ENCODE assay signal across 8 cellular contexts in the genomic region with DNA sequence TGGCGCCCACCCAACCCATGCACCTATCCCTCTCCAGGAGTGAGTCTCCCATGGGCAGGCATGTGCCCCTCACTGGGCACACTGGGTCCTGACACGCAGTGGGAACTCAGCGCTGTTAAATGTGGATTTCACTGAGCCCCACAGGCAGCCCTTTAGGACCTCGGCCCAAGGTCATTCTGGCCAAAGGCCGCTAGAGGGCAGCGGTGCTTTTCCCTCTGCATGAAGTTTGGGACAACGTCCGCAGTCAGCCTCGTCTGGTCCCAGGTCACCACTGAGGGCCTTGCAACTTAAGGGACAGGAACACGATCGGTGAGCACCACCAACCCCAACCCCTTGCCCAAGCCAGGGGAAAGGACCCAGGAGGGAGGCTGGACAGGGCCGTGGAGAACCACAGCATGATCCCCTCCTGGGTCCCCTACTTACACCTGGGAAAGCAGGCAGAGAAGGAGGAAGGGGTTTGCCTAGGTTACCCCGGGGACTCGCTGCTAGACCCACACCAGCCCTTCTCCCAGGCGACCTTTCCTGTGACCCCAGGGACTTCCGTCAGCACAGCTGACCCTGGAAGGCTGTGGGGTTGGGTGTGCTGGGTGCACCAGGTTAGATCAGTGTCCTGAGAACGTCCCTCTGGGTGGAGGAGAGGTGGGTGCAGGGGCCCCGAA. TPM values are rescaled to one million over a fixed set of nuclear protein-coding genes. Genes with fewer than 3 reads are reported as not detected.
DNase-seq lines count a peak whose midpoint lies in the region; ATAC-seq and TF ChIP-seq lines count a peak whose summit lies in the region.

No MANE protein-coding gene starts in this region.

- peak; percentile 96 for TF ChIP-seq CTCF in LNCaP clone FGC (IDR thresholded peaks at IDR 0.05; ENCODE audit: control insufficient read depth, extremely low read depth, insufficient read depth)

- H3K4me3 ChIP-seq in LNCaP clone FGC (ENCODE audit: low read depth, low read length) = no peak overlapping the region

- ATAC-seq in GM19463 (IDR thresholded peaks at IDR 0.05; ENCODE audit: unreplicated experiment) = peak; percentile 73
- ATAC-seq in left colon = peak; percentile 63

- intact Hi-C loops in left colon (cut with DNase I, micrococcal nuclease) = loop anchor here in 1 of 2 donors (10.0 kb wide), 1 partner anchor 150 kb away; no protein-coding TSS in a partner anchor

- DNase-seq in COLO829 (ENCODE audit: low spot score) (peak; percentile 61), LNCaP clone FGC (ENCODE audit: low read depth) (peak; percentile 30), SW480 (ENCODE audit: low spot score) (peak; percentile 51), cerebellum (ENCODE audit: low spot score) (peak; percentile 31), left colon (peak; percentile 53 to 65), OCI-M2 (lab: John Stamatoyannopoulos, UW; ENCODE audit: unreplicated experiment) (no peak)
- peak; percentile 43 to 49 for DNase-seq in stimulated activated CD4-positive, alpha-beta T cell treated with anti-CD3 and anti-CD28 coated beads, Interleukin-2, amount 100 ng/mL, for 48 hours

RNA-seq across cellular contexts. Expression of gene CYTL1, which starts 24.0 kb away (rescaled TPM):
- total RNA-seq in cerebellum (0.91 TPM), left colon (under 1 TPM; 0.52 to 0.78 TPM)

RNA-seq across cellular contexts. Expression of gene STK32B, which starts 56.0 kb away (rescaled TPM):
- total RNA-seq in cerebellum = 19.1 TPM
- under 1 TPM; 0.40 to 0.78 TPM for total RNA-seq in left colon

Comparison
In these comparisons a context has a peak if more than half of its experiments do, and no peak if none do; other contexts are left out.
1. RNA of gene STK32B, which starts 56.0 kb away (total RNA-seq): 19.1 TPM in cerebellum (single experiment); 0.40 to 0.78 TPM in left colon; every median in the first group is over 10 times any median in the second.